Comparison of ENCODE assay signal across 1 cellular context in the genomic region with DNA sequence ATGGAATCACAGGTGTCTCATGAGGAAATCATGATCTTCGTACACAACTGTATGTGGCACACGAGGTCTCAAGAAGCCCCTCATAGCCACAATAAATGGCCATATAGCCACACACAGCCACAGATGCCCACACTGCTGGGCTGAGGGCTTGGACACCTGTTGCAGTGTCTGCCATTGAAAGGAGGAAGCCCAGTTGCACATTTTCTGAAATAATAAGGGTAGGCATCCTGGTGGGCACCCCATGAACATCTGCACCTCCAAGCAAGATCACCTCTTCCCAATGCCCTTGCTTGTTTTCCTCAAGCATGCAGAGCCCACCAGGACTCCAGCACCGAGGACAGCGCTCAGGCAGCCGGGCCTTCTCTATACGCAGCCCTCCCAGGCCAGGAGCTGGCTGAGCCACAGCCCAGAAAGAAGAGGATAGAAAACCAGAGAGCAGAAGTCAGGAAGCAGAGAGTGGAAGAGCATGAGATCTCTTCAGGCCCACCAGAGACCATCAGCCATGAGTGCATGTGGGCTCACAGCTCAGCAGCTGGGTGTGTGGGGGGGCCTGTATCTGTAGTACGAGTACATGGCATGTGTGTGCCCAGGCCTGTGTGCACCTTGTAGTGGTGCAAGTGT.
TF ChIP-seq lines count a peak whose summit lies in the region.

No MANE protein-coding gene starts in this region.

TF ChIP-seq in HepG2, 621 proteins besides CTCF, POLR2A, EP300 and RAD21 (continued from another document and continues in another):
- TF ChIP-seq, protein P1, sequence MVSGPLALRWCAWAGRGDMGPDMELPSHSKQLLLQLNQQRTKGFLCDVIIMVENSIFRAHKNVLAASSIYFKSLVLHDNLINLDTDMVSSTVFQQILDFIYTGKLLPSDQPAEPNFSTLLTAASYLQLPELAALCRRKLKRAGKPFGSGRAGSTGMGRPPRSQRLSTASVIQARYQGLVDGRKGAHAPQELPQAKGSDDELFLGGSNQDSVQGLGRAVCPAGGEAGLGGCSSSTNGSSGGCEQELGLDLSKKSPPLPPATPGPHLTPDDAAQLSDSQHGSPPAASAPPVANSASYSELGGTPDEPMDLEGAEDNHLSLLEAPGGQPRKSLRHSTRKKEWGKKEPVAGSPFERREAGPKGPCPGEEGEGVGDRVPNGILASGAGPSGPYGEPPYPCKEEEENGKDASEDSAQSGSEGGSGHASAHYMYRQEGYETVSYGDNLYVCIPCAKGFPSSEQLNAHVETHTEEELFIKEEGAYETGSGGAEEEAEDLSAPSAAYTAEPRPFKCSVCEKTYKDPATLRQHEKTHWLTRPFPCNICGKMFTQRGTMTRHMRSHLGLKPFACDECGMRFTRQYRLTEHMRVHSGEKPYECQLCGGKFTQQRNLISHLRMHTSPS (CRISPR knock-in tag; IDR thresholded peaks at IDR 0.05; ENCODE audit: low read depth), result no peak
- TF ChIP-seq POGK (CRISPR knock-in tag; conservative IDR thresholded peaks at IDR 0.05) (peak; percentile 45; the same call in 1 of the 2 replicates), ZNF337 (CRISPR knock-in tag; IDR thresholded peaks at IDR 0.05; ENCODE audit: borderline replicate concordance, low read depth) (no peak), ATF7 (IDR thresholded peaks at IDR 0.05) (no peak), ATF7 (CRISPR knock-in tag; IDR thresholded peaks at IDR 0.05) (no peak), HNRNPUL1 (IDR thresholded peaks at IDR 0.05; ENCODE audit: low read depth, low read length) (no peak), ZNF207 (IDR thresholded peaks at IDR 0.05; ENCODE audit: borderline replicate concordance) (no peak), ZNF841 (CRISPR knock-in tag; IDR thresholded peaks at IDR 0.05; ENCODE audit: borderline replicate concordance) (no peak), RFX3 (CRISPR knock-in tag; IDR thresholded peaks at IDR 0.05) (no peak; the same call in 1 of the 2 replicates), ZFAT (CRISPR knock-in tag; conservative IDR thresholded peaks at IDR 0.05) (no peak), ZNF768 (CRISPR knock-in tag; IDR thresholded peaks at IDR 0.05) (peak; percentile 39; the same call in 1 of the 2 replicates), HDAC2 (CRISPR knock-in tag; IDR thresholded peaks at IDR 0.05) (peak; percentile 80), ZNF280B (CRISPR knock-in tag; IDR thresholded peaks at IDR 0.05; ENCODE audit: borderline replicate concordance) (peak; percentile 40; the same call in 1 of the 2 replicates), ZNF138 (CRISPR knock-in tag; IDR thresholded peaks at IDR 0.05; ENCODE audit: low read depth) (no peak), ZBTB7A (CRISPR knock-in tag; IDR thresholded peaks at IDR 0.05) (no peak), ZSCAN21 (CRISPR knock-in tag; IDR thresholded peaks at IDR 0.05; ENCODE audit: borderline replicate concordance) (peak; percentile 46; the same call in 1 of the 2 replicates), MTF2 (CRISPR knock-in tag; IDR thresholded peaks at IDR 0.05; ENCODE audit: borderline replicate concordance) (no peak), ZNF609 (CRISPR knock-in tag; IDR thresholded peaks at IDR 0.05; ENCODE audit: borderline replicate concordance) (no peak), TRIM24 (CRISPR knock-in tag; IDR thresholded peaks at IDR 0.05) (no peak), NCOA5 (CRISPR knock-in tag; IDR thresholded peaks at IDR 0.05) (no peak), ZNF784 (CRISPR knock-in tag; IDR thresholded peaks at IDR 0.05; ENCODE audit: borderline replicate concordance) (no peak), HCFC1 (IDR thresholded peaks at IDR 0.05; ENCODE audit: low read depth, low read length) (no peak), ZNF549 (CRISPR knock-in tag; IDR thresholded peaks at IDR 0.05) (no peak), TCF7L2 (IDR thresholded peaks at IDR 0.05; ENCODE audit: low read depth, low read length) (no peak), ZNF740 (CRISPR knock-in tag; IDR thresholded peaks at IDR 0.05) (no peak), SAFB2 (CRISPR knock-in tag; IDR thresholded peaks at IDR 0.05; ENCODE audit: borderline replicate concordance, low read depth) (no peak), SP1 (IDR thresholded peaks at IDR 0.05) (no peak), SP1 (CRISPR knock-in tag; IDR thresholded peaks at IDR 0.05) (no peak), ZNF382 (CRISPR knock-in tag; IDR thresholded peaks at IDR 0.05; ENCODE audit: borderline replicate concordance) (no peak), CREBL2 (CRISPR knock-in tag; IDR thresholded peaks at IDR 0.05; ENCODE audit: borderline replicate concordance) (no peak), PTBP1 (IDR thresholded peaks at IDR 0.05; ENCODE audit: low read depth, low read length, poor library complexity, severe bottlenecking) (no peak), ZNF331 (CRISPR knock-in tag; IDR thresholded peaks at IDR 0.05) (peak; percentile 80; the same call in 1 of the 2 replicates), ZNF678 (CRISPR knock-in tag; IDR thresholded peaks at IDR 0.05) (no peak), GABPA (IDR thresholded peaks at IDR 0.05; ENCODE audit: low read depth, low read length) (no peak), GABPA (CRISPR knock-in tag; IDR thresholded peaks at IDR 0.05; ENCODE audit: low read depth) (no peak)
- TF ChIP-seq, protein P2, sequence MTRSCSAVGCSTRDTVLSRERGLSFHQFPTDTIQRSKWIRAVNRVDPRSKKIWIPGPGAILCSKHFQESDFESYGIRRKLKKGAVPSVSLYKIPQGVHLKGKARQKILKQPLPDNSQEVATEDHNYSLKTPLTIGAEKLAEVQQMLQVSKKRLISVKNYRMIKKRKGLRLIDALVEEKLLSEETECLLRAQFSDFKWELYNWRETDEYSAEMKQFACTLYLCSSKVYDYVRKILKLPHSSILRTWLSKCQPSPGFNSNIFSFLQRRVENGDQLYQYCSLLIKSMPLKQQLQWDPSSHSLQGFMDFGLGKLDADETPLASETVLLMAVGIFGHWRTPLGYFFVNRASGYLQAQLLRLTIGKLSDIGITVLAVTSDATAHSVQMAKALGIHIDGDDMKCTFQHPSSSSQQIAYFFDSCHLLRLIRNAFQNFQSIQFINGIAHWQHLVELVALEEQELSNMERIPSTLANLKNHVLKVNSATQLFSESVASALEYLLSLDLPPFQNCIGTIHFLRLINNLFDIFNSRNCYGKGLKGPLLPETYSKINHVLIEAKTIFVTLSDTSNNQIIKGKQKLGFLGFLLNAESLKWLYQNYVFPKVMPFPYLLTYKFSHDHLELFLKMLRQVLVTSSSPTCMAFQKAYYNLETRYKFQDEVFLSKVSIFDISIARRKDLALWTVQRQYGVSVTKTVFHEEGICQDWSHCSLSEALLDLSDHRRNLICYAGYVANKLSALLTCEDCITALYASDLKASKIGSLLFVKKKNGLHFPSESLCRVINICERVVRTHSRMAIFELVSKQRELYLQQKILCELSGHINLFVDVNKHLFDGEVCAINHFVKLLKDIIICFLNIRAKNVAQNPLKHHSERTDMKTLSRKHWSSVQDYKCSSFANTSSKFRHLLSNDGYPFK (CRISPR knock-in tag; IDR thresholded peaks at IDR 0.05; ENCODE audit: borderline replicate concordance), result 0 out of 2 replicates have a peak, but pooled peaks have one; percentile 58
- TF ChIP-seq, protein P3, sequence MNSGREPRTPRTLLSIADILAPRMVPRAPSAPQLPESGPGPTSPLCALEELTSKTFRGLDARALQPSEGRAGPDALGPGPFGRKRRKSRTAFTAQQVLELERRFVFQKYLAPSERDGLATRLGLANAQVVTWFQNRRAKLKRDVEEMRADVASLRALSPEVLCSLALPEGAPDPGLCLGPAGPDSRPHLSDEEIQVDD (CRISPR knock-in tag; IDR thresholded peaks at IDR 0.05; ENCODE audit: borderline replicate concordance), result no peak
